ENCODE assay signal across 1 cellular context in the genomic region with DNA sequence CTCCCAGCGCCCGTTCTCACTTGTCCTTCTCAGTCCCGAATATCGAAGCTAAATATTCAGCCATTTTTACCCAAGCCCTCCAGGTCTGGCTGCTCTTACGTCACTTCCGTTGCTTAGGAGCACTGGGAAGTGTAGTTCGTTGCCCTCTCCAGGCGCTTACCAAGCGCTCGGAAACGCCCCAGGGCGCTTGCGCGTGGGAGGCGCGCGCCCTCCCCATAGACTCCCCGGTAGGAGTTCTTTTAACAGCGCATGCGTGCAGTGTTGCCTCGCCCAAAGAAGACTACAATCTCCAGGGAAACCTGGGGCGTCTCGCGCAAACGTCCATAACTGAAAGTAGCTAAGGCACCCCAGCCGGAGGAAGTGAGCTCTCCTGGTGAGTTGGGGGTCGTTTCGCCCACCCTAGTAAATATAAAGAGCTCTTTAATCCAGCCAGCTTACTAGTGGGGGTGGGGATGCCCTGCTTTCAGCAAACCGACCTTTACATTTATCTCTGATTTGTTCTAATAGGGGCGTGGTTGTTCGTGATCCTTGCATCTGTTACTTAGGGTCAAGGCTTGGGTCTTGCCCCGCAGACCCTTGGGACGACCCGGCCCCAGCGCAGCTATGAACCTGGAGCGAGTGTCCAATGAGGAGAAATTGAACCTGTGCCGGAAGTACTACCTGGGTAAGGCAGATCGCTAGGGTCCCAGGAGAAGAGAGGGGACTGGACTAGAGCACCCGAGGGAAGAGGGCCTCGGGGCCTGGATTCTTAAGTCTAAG.
TF ChIP-seq lines count a peak whose summit lies in the region.

Gene PSENEN (plus strand): TSS at position 324 of the 759 bp plus-strand sequence. CDS start 280 bp downstream, at position 604.
A gene with protein sequence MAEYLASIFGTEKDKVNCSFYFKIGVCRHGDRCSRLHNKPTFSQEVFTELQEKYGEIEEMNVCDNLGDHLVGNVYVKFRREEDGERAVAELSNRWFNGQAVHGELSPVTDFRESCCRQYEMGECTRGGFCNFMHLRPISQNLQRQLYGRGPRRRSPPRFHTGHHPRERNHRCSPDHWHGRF (minus strand): TSS at position 91 of the 759 bp plus-strand sequence. CDS start 27 bp downstream, at position 64.

TF ChIP-seq in SK-N-SH, 30 proteins besides CTCF, POLR2A, EP300 and RAD21:
- TF ChIP-seq FOSL2 (IDR thresholded peaks at IDR 0.05; ENCODE audit: borderline replicate concordance, low read depth), result no peak
- TF ChIP-seq MXI1 (IDR thresholded peaks at IDR 0.05; ENCODE audit: low read depth, low read length), result peak; percentile 55
- TF ChIP-seq, protein P1, sequence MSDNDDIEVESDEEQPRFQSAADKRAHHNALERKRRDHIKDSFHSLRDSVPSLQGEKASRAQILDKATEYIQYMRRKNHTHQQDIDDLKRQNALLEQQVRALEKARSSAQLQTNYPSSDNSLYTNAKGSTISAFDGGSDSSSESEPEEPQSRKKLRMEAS (IDR thresholded peaks at IDR 0.05; ENCODE audit: low read depth), result no peak
- 0 out of 2 replicates have a peak, but pooled peaks have one; percentile 54 for TF ChIP-seq TAF1 (IDR thresholded peaks at IDR 0.05; ENCODE audit: borderline replicate concordance, low read depth, low read length)
- no peak for TF ChIP-seq EZH2phosphoT487 (IDR thresholded peaks at IDR 0.05; ENCODE audit: borderline replicate concordance, low read depth)
- TF ChIP-seq, protein P2, sequence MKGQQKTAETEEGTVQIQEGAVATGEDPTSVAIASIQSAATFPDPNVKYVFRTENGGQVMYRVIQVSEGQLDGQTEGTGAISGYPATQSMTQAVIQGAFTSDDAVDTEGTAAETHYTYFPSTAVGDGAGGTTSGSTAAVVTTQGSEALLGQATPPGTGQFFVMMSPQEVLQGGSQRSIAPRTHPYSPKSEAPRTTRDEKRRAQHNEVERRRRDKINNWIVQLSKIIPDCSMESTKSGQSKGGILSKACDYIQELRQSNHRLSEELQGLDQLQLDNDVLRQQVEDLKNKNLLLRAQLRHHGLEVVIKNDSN (IDR thresholded peaks at IDR 0.05; ENCODE audit: borderline replicate concordance, low read depth), result no peak
- TF ChIP-seq, protein P3, sequence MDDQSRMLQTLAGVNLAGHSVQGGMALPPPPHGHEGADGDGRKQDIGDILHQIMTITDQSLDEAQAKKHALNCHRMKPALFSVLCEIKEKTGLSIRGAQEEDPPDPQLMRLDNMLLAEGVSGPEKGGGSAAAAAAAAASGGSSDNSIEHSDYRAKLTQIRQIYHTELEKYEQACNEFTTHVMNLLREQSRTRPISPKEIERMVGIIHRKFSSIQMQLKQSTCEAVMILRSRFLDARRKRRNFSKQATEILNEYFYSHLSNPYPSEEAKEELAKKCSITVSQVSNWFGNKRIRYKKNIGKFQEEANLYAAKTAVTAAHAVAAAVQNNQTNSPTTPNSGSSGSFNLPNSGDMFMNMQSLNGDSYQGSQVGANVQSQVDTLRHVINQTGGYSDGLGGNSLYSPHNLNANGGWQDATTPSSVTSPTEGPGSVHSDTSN (IDR thresholded peaks at IDR 0.05), result no peak
- no peak for TF ChIP-seq REST (IDR thresholded peaks at IDR 0.05; ENCODE audit: low read depth, low read length)
- no peak for TF ChIP-seq FOXM1 (IDR thresholded peaks at IDR 0.05; ENCODE audit: low read depth)
- no peak for TF ChIP-seq JUND (IDR thresholded peaks at IDR 0.05)
- no peak for TF ChIP-seq RCOR1 (IDR thresholded peaks at IDR 0.05; ENCODE audit: low read length)
- TF ChIP-seq ELF1 (IDR thresholded peaks at IDR 0.05), result peak; percentile 38; the same call in 1 of the 2 replicates
- TF ChIP-seq CHD2 (IDR thresholded peaks at IDR 0.05; ENCODE audit: low read length, partially characterized antibody), result peak; percentile 96
- TF ChIP-seq TCF12 (IDR thresholded peaks at IDR 0.05), result no peak
- TF ChIP-seq TEAD4 (IDR thresholded peaks at IDR 0.05; ENCODE audit: borderline replicate concordance, insufficient read depth), result no peak
- TF ChIP-seq GABPA (IDR thresholded peaks at IDR 0.05; ENCODE audit: low read depth), result peak; percentile 87
- no peak for TF ChIP-seq USF2 (IDR thresholded peaks at IDR 0.05; ENCODE audit: borderline replicate concordance, low read depth, low read length)
- no peak for TF ChIP-seq SIN3A (IDR thresholded peaks at IDR 0.05; ENCODE audit: borderline replicate concordance, low read depth, low read length)
- TF ChIP-seq RFX5 (IDR thresholded peaks at IDR 0.05; ENCODE audit: low read length), result no peak
- no peak for TF ChIP-seq FOXJ3 (CRISPR knock-in tag; IDR thresholded peaks at IDR 0.05)
- TF ChIP-seq MEF2A (IDR thresholded peaks at IDR 0.05; ENCODE audit: borderline replicate concordance, low read depth), result no peak
- TF ChIP-seq SMC3 (IDR thresholded peaks at IDR 0.05; ENCODE audit: low read depth, low read length), result no peak
- TF ChIP-seq POLR2AphosphoS5 (IDR thresholded peaks at IDR 0.05; ENCODE audit: low read depth, low read length), result peak; percentile 47
- TF ChIP-seq NRF1 (IDR thresholded peaks at IDR 0.05; ENCODE audit: low read depth, low read length), result peak; percentile 97
- TF ChIP-seq NFIC (IDR thresholded peaks at IDR 0.05; ENCODE audit: borderline replicate concordance), result no peak
- TF ChIP-seq, protein P4, sequence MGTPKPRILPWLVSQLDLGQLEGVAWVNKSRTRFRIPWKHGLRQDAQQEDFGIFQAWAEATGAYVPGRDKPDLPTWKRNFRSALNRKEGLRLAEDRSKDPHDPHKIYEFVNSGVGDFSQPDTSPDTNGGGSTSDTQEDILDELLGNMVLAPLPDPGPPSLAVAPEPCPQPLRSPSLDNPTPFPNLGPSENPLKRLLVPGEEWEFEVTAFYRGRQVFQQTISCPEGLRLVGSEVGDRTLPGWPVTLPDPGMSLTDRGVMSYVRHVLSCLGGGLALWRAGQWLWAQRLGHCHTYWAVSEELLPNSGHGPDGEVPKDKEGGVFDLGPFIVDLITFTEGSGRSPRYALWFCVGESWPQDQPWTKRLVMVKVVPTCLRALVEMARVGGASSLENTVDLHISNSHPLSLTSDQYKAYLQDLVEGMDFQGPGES (IDR thresholded peaks at IDR 0.05; ENCODE audit: low read depth, low read length), result no peak
- TF ChIP-seq GATA2 (CRISPR knock-in tag; IDR thresholded peaks at IDR 0.05), result no peak
- TF ChIP-seq YY1 (IDR thresholded peaks at IDR 0.05; ENCODE audit: low read depth), result peak; percentile 90
- TF ChIP-seq RXRA (IDR thresholded peaks at IDR 0.05; ENCODE audit: borderline replicate concordance, low read depth), result no peak
- TF ChIP-seq, protein P5, sequence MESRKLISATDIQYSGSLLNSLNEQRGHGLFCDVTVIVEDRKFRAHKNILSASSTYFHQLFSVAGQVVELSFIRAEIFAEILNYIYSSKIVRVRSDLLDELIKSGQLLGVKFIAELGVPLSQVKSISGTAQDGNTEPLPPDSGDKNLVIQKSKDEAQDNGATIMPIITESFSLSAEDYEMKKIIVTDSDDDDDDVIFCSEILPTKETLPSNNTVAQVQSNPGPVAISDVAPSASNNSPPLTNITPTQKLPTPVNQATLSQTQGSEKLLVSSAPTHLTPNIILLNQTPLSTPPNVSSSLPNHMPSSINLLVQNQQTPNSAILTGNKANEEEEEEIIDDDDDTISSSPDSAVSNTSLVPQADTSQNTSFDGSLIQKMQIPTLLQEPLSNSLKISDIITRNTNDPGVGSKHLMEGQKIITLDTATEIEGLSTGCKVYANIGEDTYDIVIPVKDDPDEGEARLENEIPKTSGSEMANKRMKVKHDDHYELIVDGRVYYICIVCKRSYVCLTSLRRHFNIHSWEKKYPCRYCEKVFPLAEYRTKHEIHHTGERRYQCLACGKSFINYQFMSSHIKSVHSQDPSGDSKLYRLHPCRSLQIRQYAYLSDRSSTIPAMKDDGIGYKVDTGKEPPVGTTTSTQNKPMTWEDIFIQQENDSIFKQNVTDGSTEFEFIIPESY (IDR thresholded peaks at IDR 0.05; ENCODE audit: borderline replicate concordance, low read depth), result peak; percentile 86
